ENCODE assay signal across 1 cellular context in the genomic region with DNA sequence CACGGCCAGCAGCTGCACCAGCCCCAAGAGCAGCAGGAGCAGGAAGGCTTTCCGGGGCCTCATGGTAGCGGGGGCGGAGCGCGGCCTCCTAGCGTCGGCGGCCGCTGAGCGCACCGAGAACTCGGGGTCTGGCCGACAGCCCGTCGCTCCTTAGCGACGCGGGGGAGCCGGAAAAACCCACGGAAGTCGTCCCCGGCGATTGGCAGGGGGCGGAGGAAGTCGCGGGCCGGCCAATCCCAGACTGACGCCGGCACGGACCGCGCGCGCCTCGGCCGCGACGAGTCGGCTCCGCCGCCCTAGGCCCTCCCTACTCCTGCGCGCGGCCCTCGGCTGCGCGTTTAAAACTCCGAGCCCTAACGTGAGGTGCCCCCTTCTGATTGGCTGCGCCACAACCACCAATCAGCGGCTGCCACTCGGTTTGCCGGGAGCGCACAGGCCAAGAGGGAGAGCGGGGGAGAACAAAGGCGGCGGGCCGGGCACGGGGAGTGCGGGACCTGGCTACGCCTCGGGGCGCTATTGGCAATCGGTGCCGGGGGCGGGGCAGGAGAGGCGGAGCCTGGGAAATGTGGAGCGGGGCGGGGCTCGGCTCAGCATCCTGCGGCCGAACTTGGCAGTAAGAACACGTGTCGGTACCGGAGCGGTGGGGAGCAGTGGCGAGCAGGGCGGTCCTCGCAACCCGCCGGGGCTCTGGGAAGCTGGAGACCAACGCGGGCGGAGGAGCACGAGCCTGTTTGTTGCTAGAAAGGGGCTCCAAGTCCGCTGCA.
TF ChIP-seq lines count a peak whose summit lies in the region.

A gene with protein sequence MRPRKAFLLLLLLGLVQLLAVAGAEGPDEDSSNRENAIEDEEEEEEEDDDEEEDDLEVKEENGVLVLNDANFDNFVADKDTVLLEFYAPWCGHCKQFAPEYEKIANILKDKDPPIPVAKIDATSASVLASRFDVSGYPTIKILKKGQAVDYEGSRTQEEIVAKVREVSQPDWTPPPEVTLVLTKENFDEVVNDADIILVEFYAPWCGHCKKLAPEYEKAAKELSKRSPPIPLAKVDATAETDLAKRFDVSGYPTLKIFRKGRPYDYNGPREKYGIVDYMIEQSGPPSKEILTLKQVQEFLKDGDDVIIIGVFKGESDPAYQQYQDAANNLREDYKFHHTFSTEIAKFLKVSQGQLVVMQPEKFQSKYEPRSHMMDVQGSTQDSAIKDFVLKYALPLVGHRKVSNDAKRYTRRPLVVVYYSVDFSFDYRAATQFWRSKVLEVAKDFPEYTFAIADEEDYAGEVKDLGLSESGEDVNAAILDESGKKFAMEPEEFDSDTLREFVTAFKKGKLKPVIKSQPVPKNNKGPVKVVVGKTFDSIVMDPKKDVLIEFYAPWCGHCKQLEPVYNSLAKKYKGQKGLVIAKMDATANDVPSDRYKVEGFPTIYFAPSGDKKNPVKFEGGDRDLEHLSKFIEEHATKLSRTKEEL (minus strand): TSS at position 160 of the 764 bp plus-strand sequence. CDS start 97 bp downstream, at position 63.

TF ChIP-seq in IMR-90, 13 proteins besides CTCF, POLR2A, EP300 and RAD21 (continued from another document):
- TF ChIP-seq RCOR1 (IDR thresholded peaks at IDR 0.05; ENCODE audit: insufficient replicate concordance, low read length): peak; percentile 90
